In genomic region chr1:161198206-161198876, GRCh38 we compare ENCODE assay signal across 10 cellular contexts. TPM values are rescaled to one million over a fixed set of nuclear protein-coding genes. Genes with fewer than 3 reads are reported as not detected.
DNase-seq lines count a peak whose midpoint lies in the region; ATAC-seq and TF ChIP-seq lines count a peak whose summit lies in the region.
"Had no signal": no experiment of that assay in that cellular context is flagged by ENCODE, and none has a peak within 500 bp of the region (broad histone marks: within the 10 kb centered on the region; RNA-seq: fewer than 3 reads in every experiment).

No MANE protein-coding gene starts in this region.

- H4K20me1 ChIP-seq in GM23338 (replicated peaks; ENCODE audit: insufficient read depth): no peaks in the 10 kb centered on the region

- in situ Hi-C loops in SK-MEL-5 (cut with HindIII; ENCODE audit: low pct_unique_long_range_greater_than_20kb, low sequenced_read_pairs): no loop called here

- H3K9me2 ChIP-seq in GM23338 (ENCODE audit: insufficient read depth): no peaks in the 10 kb centered on the region

- peak; percentile 87 for DNase-seq in GM23338 (ENCODE audit: low spot score)
- DNase-seq in SK-MEL-5 (ENCODE audit: low read depth, low spot score): peak; percentile 37
- peak; percentile 74 for DNase-seq in glutamatergic neuron
- DNase-seq in putamen (ENCODE audit: low spot score): peak; percentile 57
- DNase-seq in NOMO-1 treated with dmso at 0.1 percent for 144 hours (lab: John Stamatoyannopoulos, UW; ENCODE audit: unreplicated experiment): no peak
- DNase-seq in amniotic stem cell (lab: John Stamatoyannopoulos, UW): no peak
- no peak for DNase-seq in GM19238 (ENCODE audit: insufficient read length, low spot score)

- peak overlapping the region; percentile 52 for H3K4me3 ChIP-seq in GM23338

- H3K27ac Mint-ChIP-seq in GM23338 (peak overlapping the region; percentile 27; the same call in 1 of the 2 replicates), glutamatergic neuron (ENCODE audit: unreplicated experiment) (peak overlapping the region; percentile 86)

- ATAC-seq in GM23338 (peak; percentile 47), GM19324 (IDR thresholded peaks at IDR 0.05; ENCODE audit: low FRiP score, unreplicated experiment) (no peak)

- H2AFZ ChIP-seq in GM23338: peak overlapping the region; percentile 66

- peak overlapping the region; percentile 75 for H3K4me2 ChIP-seq in GM23338

- H3K36me3 ChIP-seq in GM23338 (ENCODE audit: insufficient read depth): no peaks in the 10 kb centered on the region

- peaks cover 58% of the 10 kb centered on the region for H3K4me1 Mint-ChIP-seq in GM23338
- H3K4me1 Mint-ChIP-seq in glutamatergic neuron (ENCODE audit: low read depth, unreplicated experiment): peaks cover 19% of the 10 kb centered on the region

- peak overlapping the region; percentile 99; the same call in 1 of the 2 replicates for H3K27ac ChIP-seq in GM23338 (ENCODE audit: low read depth)
- H3K27ac ChIP-seq: HL-60 had no signal

- TF ChIP-seq CTCF in GM23338 (conservative IDR thresholded peaks at IDR 0.05; ENCODE audit: low read depth in 2 of 2): peak in 1 of 2 experiments; percentile 49; a peak in 3 of 4 replicates
- TF ChIP-seq CTCF in glutamatergic neuron (IDR thresholded peaks at IDR 0.05; ENCODE audit: partially characterized antibody, unreplicated experiment): no peak

- no peaks in the 10 kb centered on the region for H3K27me3 ChIP-seq in GM23338 (ENCODE audit: insufficient read depth)

- H3K4me3 Mint-ChIP-seq in GM23338: peak overlapping the region; percentile 59
- peak overlapping the region; percentile 82 for H3K4me3 Mint-ChIP-seq in glutamatergic neuron (ENCODE audit: unreplicated experiment)

- H3K79me2 ChIP-seq in GM23338 (replicated peaks; ENCODE audit: insufficient read depth): peaks cover 9% of the 10 kb centered on the region

- H3K27me3 Mint-ChIP-seq in GM23338 (ENCODE audit: insufficient read depth, low read depth, poor library complexity) (peaks cover 17% of the 10 kb centered on the region), glutamatergic neuron (ENCODE audit: unreplicated experiment) (peaks cover 4% of the 10 kb centered on the region)

- peaks cover 14% of the 10 kb centered on the region; the same call in 1 of the 2 replicates for H3F3A ChIP-seq in GM23338 (replicated peaks; ENCODE audit: low read depth)

- peaks cover 56% of the 10 kb centered on the region for H3K4me1 ChIP-seq in GM23338 (ENCODE audit: insufficient read depth)

- H3K9me3 Mint-ChIP-seq in GM23338 (no peaks in the 10 kb centered on the region; the same call in 2 of the 3 replicates), glutamatergic neuron (ENCODE audit: unreplicated experiment) (peaks cover 6% of the 10 kb centered on the region)

- H3K36me3 Mint-ChIP-seq in GM23338 (ENCODE audit: low read depth) (peaks cover 7% of the 10 kb centered on the region), glutamatergic neuron (ENCODE audit: unreplicated experiment) (no peaks in the 10 kb centered on the region)

TF ChIP-seq in GM23338, 12 proteins besides CTCF, POLR2A, EP300 and RAD21 (continues in another document):
- TF ChIP-seq STAT1 (IDR thresholded peaks at IDR 0.05; ENCODE audit: unreplicated experiment) (no peak), CREB1 (CRISPR knock-in tag; IDR thresholded peaks at IDR 0.05; ENCODE audit: low read depth) (no peak), ZNF114 (CRISPR knock-in tag; IDR thresholded peaks at IDR 0.05) (no peak), POLR2AphosphoS5 (IDR thresholded peaks at IDR 0.05; ENCODE audit: low read depth) (no peak), EZH2 (IDR thresholded peaks at IDR 0.05; ENCODE audit: low read depth, unreplicated experiment) (no peak), NANOG (IDR thresholded peaks at IDR 0.05; ENCODE audit: borderline replicate concordance) (no peak), JUNB (IDR thresholded peaks at IDR 0.05; ENCODE audit: unreplicated experiment) (no peak), EZH2phosphoT487 (IDR thresholded peaks at IDR 0.05; ENCODE audit: unreplicated experiment) (no peak)
- TF ChIP-seq, protein P1, sequence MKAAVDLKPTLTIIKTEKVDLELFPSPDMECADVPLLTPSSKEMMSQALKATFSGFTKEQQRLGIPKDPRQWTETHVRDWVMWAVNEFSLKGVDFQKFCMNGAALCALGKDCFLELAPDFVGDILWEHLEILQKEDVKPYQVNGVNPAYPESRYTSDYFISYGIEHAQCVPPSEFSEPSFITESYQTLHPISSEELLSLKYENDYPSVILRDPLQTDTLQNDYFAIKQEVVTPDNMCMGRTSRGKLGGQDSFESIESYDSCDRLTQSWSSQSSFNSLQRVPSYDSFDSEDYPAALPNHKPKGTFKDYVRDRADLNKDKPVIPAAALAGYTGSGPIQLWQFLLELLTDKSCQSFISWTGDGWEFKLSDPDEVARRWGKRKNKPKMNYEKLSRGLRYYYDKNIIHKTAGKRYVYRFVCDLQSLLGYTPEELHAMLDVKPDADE (IDR thresholded peaks at IDR 0.05): no peak

RNA-seq across cellular contexts. Expression of gene ADAMTS4, which starts 0.5 kb away (rescaled TPM):
- total RNA-seq in GM23338 (2014; rRNA removed; shearing (Covaris generic)): 4.7 and 5.2 TPM in 2 replicates
- 1.3 and 1.7 TPM in 2 replicates for polyA plus RNA-seq in GM23338 (2016; fragmentation: Nextera tagmentation; extraction: Ambion mirVana)
- 0.03 TPM in 1 of 2 replicates, not detected in the other for total RNA-seq in SK-MEL-5 (2014; rRNA removed; shearing (Covaris generic))
- polyA plus RNA-seq in SK-MEL-5 (2015; cell fraction: cytosol; rRNA removed): 0.11 TPM in 1 of 2 replicates, not detected in the other
- 0.02 TPM in 1 of 2 replicates, not detected in the other for polyA plus RNA-seq in SK-MEL-5 (2015; cell fraction: nucleus; rRNA removed)
- 12.3 TPM for total RNA-seq in glutamatergic neuron (ENCODE audit: unreplicated experiment)

RNA-seq across cellular contexts. Expression of gene NDUFS2, which starts 3.8 kb away (rescaled TPM):
- total RNA-seq in GM23338 (2014; rRNA removed; shearing (Covaris generic)): 94.7 and 131 TPM in 2 replicates
- 54.0 and 56.7 TPM in 2 replicates for polyA plus RNA-seq in GM23338 (2016; fragmentation: Nextera tagmentation; extraction: Ambion mirVana)
- total RNA-seq in SK-MEL-5 (2014; rRNA removed; shearing (Covaris generic)): 134 and 147 TPM in 2 replicates
- 126 and 140 TPM in 2 replicates for polyA plus RNA-seq in SK-MEL-5 (2015; cell fraction: cytosol; rRNA removed)
- polyA plus RNA-seq in SK-MEL-5 (2015; cell fraction: nucleus; rRNA removed): 86.5 and 122 TPM in 2 replicates
- total RNA-seq in glutamatergic neuron (ENCODE audit: unreplicated experiment): 112 TPM

RNA-seq across cellular contexts. Expression of gene FCER1G, which starts 16.8 kb away (rescaled TPM):
- total RNA-seq in GM23338 (2014; rRNA removed; shearing (Covaris generic)): 0.74 TPM in 1 of 2 replicates, not detected in the other
- polyA plus RNA-seq in GM23338 (2016; fragmentation: Nextera tagmentation; extraction: Ambion mirVana): 0.57 and 1.1 TPM in 2 replicates
- total RNA-seq in SK-MEL-5 (2014; rRNA removed; shearing (Covaris generic)): 2.6 TPM in 1 of 2 replicates, not detected in the other
- polyA plus RNA-seq in SK-MEL-5 (2015; cell fraction: cytosol; rRNA removed): 2.8 and 3.2 TPM in 2 replicates
- not detected in 2 replicates for polyA plus RNA-seq in SK-MEL-5 (2015; cell fraction: nucleus; rRNA removed)
- 1.3 TPM for total RNA-seq in glutamatergic neuron (ENCODE audit: unreplicated experiment)

RNA-seq across cellular contexts. Expression of gene B4GALT3, which starts 21.0 kb away (rescaled TPM):
- total RNA-seq in GM23338 (2014; rRNA removed; shearing (Covaris generic)): 32.4 and 35.8 TPM in 2 replicates
- 23.3 and 24.2 TPM in 2 replicates for polyA plus RNA-seq in GM23338 (2016; fragmentation: Nextera tagmentation; extraction: Ambion mirVana)
- total RNA-seq in SK-MEL-5 (2014; rRNA removed; shearing (Covaris generic)): 53.9 and 55.9 TPM in 2 replicates
- 74.7 and 76.2 TPM in 2 replicates for polyA plus RNA-seq in SK-MEL-5 (2015; cell fraction: cytosol; rRNA removed)
- polyA plus RNA-seq in SK-MEL-5 (2015; cell fraction: nucleus; rRNA removed): 64.9 and 86.6 TPM in 2 replicates
- total RNA-seq in glutamatergic neuron (ENCODE audit: unreplicated experiment): 35.7 TPM

RNA-seq across cellular contexts. Expression of gene APOA2, which starts 25.1 kb away (rescaled TPM):
- total RNA-seq in GM23338 (2014; rRNA removed; shearing (Covaris generic)): not detected in 2 replicates
- polyA plus RNA-seq in GM23338 (2016; fragmentation: Nextera tagmentation; extraction: Ambion mirVana): 2.7 TPM in 1 of 2 replicates, not detected in the other
- not detected in 2 replicates for total RNA-seq in SK-MEL-5 (2014; rRNA removed; shearing (Covaris generic))
- not detected in 2 replicates for polyA plus RNA-seq in SK-MEL-5 (2015; cell fraction: cytosol; rRNA removed)
- not detected in 2 replicates for polyA plus RNA-seq in SK-MEL-5 (2015; cell fraction: nucleus; rRNA removed)
- total RNA-seq in glutamatergic neuron (ENCODE audit: unreplicated experiment): not detected
- total RNA-seq: dermis microvascular lymphatic vessel endothelial cell had no signal

Comparison
In these comparisons a context has a peak if more than half of its experiments do, and no peak if none do; other contexts are left out.
1. DNase-seq: peak in GM23338 (single experiment), SK-MEL-5 (single experiment), glutamatergic neuron (single experiment) and putamen (single experiment); none in NOMO-1 treated with dmso at 0.1 percent for 144 hours (single experiment), amniotic stem cell (single experiment) and GM19238 (single experiment).